In genomic region chr3:38653685-38654537, GRCh38 we compare ENCODE assay signal across 28 cellular contexts. TPM values are rescaled to one million over a fixed set of nuclear protein-coding genes. Genes with fewer than 3 reads are reported as not detected.
DNase-seq lines count a peak whose midpoint lies in the region; ATAC-seq and TF ChIP-seq lines count a peak whose summit lies in the region.
"Had no signal": no experiment of that assay in that cellular context is flagged by ENCODE, and none has a peak within 500 bp of the region (broad histone marks: within the 10 kb centered on the region; RNA-seq: fewer than 3 reads in every experiment).

No MANE protein-coding gene starts in this region.

- CTCF ChIA-PET in SK-N-SH (lab: Yijun Ruan, JAX) = interaction anchor here (1.0 to 14.0 kb wide), 13 partner anchors 15 to 346 kb away, joined by 3 to 556 read pairs (median 25); partner anchors contain the start of gene EXOG

- no peak overlapping the region for H2AFZ ChIP-seq in SK-N-SH (ENCODE audit: low read depth)

- no peaks in the 10 kb centered on the region for H3K9me2 ChIP-seq in SK-N-SH

- no peak for TF ChIP-seq RAD21 in SK-N-SH (IDR thresholded peaks at IDR 0.05; ENCODE audit: low read length)

- POLR2A ChIA-PET in SK-N-SH (lab: Yijun Ruan, JAX) = no interaction called here

- no peak overlapping the region for H3K4me2 ChIP-seq in SK-N-SH
- H3K4me2 ChIP-seq: GM23338 had no signal

- H3K9ac ChIP-seq in SK-N-SH = no peak overlapping the region
- no peak overlapping the region for H3K9ac ChIP-seq in colonic mucosa (ENCODE audit: low read depth in 2 of 2, low read length in 2 of 2)

- TF ChIP-seq CTCF in SK-N-SH (IDR thresholded peaks at IDR 0.05) = no peak
- no peak for TF ChIP-seq CTCF in colonic mucosa (IDR thresholded peaks at IDR 0.05)

- peaks cover 3% of the 10 kb centered on the region; the same call in 1 of the 2 replicates for H3K27me3 ChIP-seq in SK-N-SH (ENCODE audit: insufficient read depth)
- peaks cover 3% of the 10 kb centered on the region for H3K27me3 ChIP-seq in colonic mucosa
- no peaks in the 10 kb centered on the region for H3K27me3 ChIP-seq in right cardiac atrium (ENCODE audit: control insufficient read depth, insufficient read depth)
- H3K27me3 ChIP-seq: SJCRH30 had no signal

- H3K27ac ChIP-seq in SK-N-SH (ENCODE audit: low read depth in 2 of 2, low read length in 1 of 2) = no peak overlapping the region
- no peak overlapping the region for H3K27ac ChIP-seq in colonic mucosa
- H3K27ac ChIP-seq in right cardiac atrium (ENCODE audit: low read length) = no peak overlapping the region
- H3K27ac ChIP-seq: HL-60, Peyer's patch, SJCRH30 had no signal

- 71% methylated on average over 7 of the region's 7 CpGs for WGBS in SK-N-SH (ENCODE audit: low lambda C conversion rate)
- 86% methylated on average over 7 of the region's 7 CpGs for WGBS in right cardiac atrium

- ATAC-seq in SK-N-SH treated with all-trans-retinoic acid at 6 μM for 48 hours (no peak), left colon (peak; percentile 77), GM21360 (IDR thresholded peaks at IDR 0.05; ENCODE audit: unreplicated experiment) (no peak), right cardiac atrium (no peak)
- ATAC-seq: CD8-positive, alpha-beta T cell; GM23338; HepG2; K562 had no signal

- H3K36me3 ChIP-seq in SK-N-SH (replicated peaks in 1 of 2; ENCODE audit: control insufficient read depth in 1 of 2, insufficient read depth in 2 of 2, low read length in 1 of 2) (no peaks in the 10 kb centered on the region), colonic mucosa (no peaks in the 10 kb centered on the region)
- H3K36me3 ChIP-seq: MG63, Peyer's patch, SJCRH30 had no signal

- no peak for TF ChIP-seq EP300 in SK-N-SH (IDR thresholded peaks at IDR 0.05; ENCODE audit: borderline replicate concordance in 1 of 2, low read depth in 1 of 2, low read length in 1 of 2)

- H3K4me1 ChIP-seq in SK-N-SH (ENCODE audit: control insufficient read depth in 1 of 2, insufficient read depth in 2 of 2, low read depth in 1 of 2, low read length in 1 of 2) = peaks cover 0 to 18% of the 10 kb centered on the region in 2 experiments; a peak in 1 of 4 replicates
- peaks cover 4% of the 10 kb centered on the region for H3K4me1 ChIP-seq in colonic mucosa
- peaks cover 3% of the 10 kb centered on the region for H3K4me1 ChIP-seq in right cardiac atrium (ENCODE audit: control insufficient read depth, insufficient read depth, low read length)
- H3K4me1 ChIP-seq: SJCRH30 had no signal

- H3F3A ChIP-seq in SK-N-SH (replicated peaks; ENCODE audit: insufficient read depth) = no peaks in the 10 kb centered on the region

- H3K79me2 ChIP-seq in SK-N-SH (ENCODE audit: insufficient read depth) = no peaks in the 10 kb centered on the region

- intact Hi-C loops in colonic mucosa (cut with DNase I) (no loop called here), left colon (cut with DNase I, micrococcal nuclease) (loop anchor here (5.0 to 10.0 kb wide), 2 partner anchors 129 to 132 kb away; no protein-coding TSS in a partner anchor), right cardiac atrium (cut with DNase I) (loop anchor here in 2 of 4 donors (5.0 to 10.0 kb wide), 2 partner anchors 157 to 159 kb away; partner anchors contain the start of gene EXOG (in 2 of the 2))

- H3K9me3 ChIP-seq in SK-N-SH (no peaks in the 10 kb centered on the region), colonic mucosa (no peaks in the 10 kb centered on the region), right cardiac atrium (ENCODE audit: control insufficient read depth, low read length) (no peaks in the 10 kb centered on the region)
- H3K9me3 ChIP-seq: MG63, Peyer's patch, SJCRH30 had no signal

- H3K4me3 ChIP-seq in SK-N-SH (ENCODE audit: low read depth in 2 of 2, low read length in 1 of 2) = no peak overlapping the region
- no peak overlapping the region for H3K4me3 ChIP-seq in colonic mucosa
- H3K4me3 ChIP-seq in right cardiac atrium (ENCODE audit: low read length) = no peak overlapping the region
- H3K4me3 ChIP-seq: GM23338, K562, MG63, Peyer's patch, SJCRH30 had no signal

- DNase-seq in SK-N-SH (peak; percentile 30), colonic mucosa (peak; percentile 68), left colon (no peak), ureter (ENCODE audit: low spot score) (peak; percentile 29), right cardiac atrium (no peak)
- DNase-seq: 8988T; C1 segment of cervical spinal cord; CD8-positive, alpha-beta T cell; DMS153; HCEC 1CT; MG63; NCI-H1417 treated with DMSO at 0.1 percent for 48 hours; NCI-H1930; NCI-H2171; NCI-H345; NCI-H524; NCI-H774; NK-92 treated with Interleukin-12 subunit alpha and Interleukin-12 subunit beta, amount 100 ng/mL, for 24 hours; Peyer's patch; SJCRH30 had no signal

- H4K20me1 ChIP-seq in SK-N-SH (ENCODE audit: insufficient read depth) = no peaks in the 10 kb centered on the region

TF ChIP-seq in SK-N-SH, 30 proteins besides CTCF, POLR2A, EP300 and RAD21:
- TF ChIP-seq GATA2 (CRISPR knock-in tag; IDR thresholded peaks at IDR 0.05) (peak; percentile 51), RXRA (IDR thresholded peaks at IDR 0.05; ENCODE audit: borderline replicate concordance, low read depth) (no peak)

TF ChIP-seq in SK-N-SH treated with all-trans-retinoic acid at 6 μM for 48 hours, 23 proteins besides CTCF, POLR2A, EP300 and RAD21:
- no peak for TF ChIP-seq ZNF70 (CRISPR knock-in tag; IDR thresholded peaks at IDR 0.05)
- no peak for TF ChIP-seq CSRNP3 (CRISPR knock-in tag; IDR thresholded peaks at IDR 0.05)
- TF ChIP-seq ARNTL (CRISPR knock-in tag; IDR thresholded peaks at IDR 0.05; ENCODE audit: borderline replicate concordance, low read depth) = no peak
- no peak for TF ChIP-seq TOX (CRISPR knock-in tag; IDR thresholded peaks at IDR 0.05; ENCODE audit: borderline replicate concordance)
- no peak for TF ChIP-seq POU6F1 (CRISPR knock-in tag; IDR thresholded peaks at IDR 0.05; ENCODE audit: borderline replicate concordance, low read depth)
- TF ChIP-seq OSR1 (CRISPR knock-in tag; IDR thresholded peaks at IDR 0.05) = no peak
- TF ChIP-seq CREB5 (CRISPR knock-in tag; IDR thresholded peaks at IDR 0.05; ENCODE audit: low read depth) = no peak

RNA-seq across cellular contexts. Expression of gene SCN5A, which starts 4.4 kb away (rescaled TPM):
- polyA plus RNA-seq in SK-N-SH (2012; rRNA removed) = 0.18 and 0.21 TPM in 2 replicates
- 0.13 and 0.17 TPM in 2 replicates for polyA plus RNA-seq in SK-N-SH (2012; cell fraction: cytosol; rRNA removed)
- 0.42 and 0.48 TPM in 2 replicates for polyA plus RNA-seq in SK-N-SH (2012; cell fraction: nucleus; rRNA removed)
- under 1 TPM; 0.32 to 0.45 TPM for total RNA-seq in colonic mucosa
- under 1 TPM; 0.43 to 0.47 TPM for total RNA-seq in left colon
- total RNA-seq in ureter = 3.5 TPM
- total RNA-seq in right cardiac atrium = 100 to 1,000 TPM; 131 to 202 (median 142) TPM
- polyA plus RNA-seq in right cardiac atrium = 69.0 TPM
- total RNA-seq: HepG2, HT-29, OCI-LY7 had no signal

Comparison
In these comparisons a context has a peak if more than half of its experiments do, and no peak if none do; other contexts are left out.
1. DNase-seq: peak in SK-N-SH (single experiment), colonic mucosa (single experiment) and ureter (single experiment); none in left colon (0 of 2) and right cardiac atrium (0 of 3).
2. RNA of gene SCN5A, which starts 4.4 kb away (total RNA-seq): 131 to 202 TPM in right cardiac atrium; 3.5 TPM in ureter (single experiment), 0.43 to 0.47 TPM in left colon and 0.32 to 0.45 TPM in colonic mucosa; every median in the first group is over 10 times any median in the second.